ENCODE assay signal across 13 cellular contexts in the genomic region with DNA sequence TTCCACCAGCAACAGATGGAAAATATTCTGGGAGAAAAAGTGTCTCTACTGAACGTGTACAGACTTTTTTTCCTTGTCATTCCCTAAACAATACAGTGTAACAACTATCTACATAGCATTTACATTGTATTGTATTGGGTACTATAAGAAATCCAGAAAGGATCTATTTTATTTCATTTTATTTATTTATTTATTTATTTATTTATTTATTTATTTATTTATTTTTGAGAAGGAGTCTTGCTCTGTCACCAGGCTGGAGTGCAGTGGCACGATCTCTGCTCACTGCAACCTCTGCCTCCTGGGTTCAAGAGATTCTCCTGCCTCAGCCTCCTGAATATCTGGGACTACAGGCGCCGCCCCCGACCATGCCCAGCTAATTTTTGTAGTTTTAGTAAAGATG. TPM values are rescaled to one million over a fixed set of nuclear protein-coding genes. Genes with fewer than 3 reads are reported as not detected.
A peak's percentile ranks its signal among the peaks of the same experiment; 100 is the strongest.
DNase-seq lines count a peak whose midpoint lies in the region; ATAC-seq, FAIRE-seq and TF ChIP-seq lines count a peak whose summit lies in the region.
"Not testable (repeated sequence)": the region's sequence is repeated elsewhere in the genome, so short reads cannot be mapped to it uniquely, and the experiment has no call there.
"Had no signal": no experiment of that assay in that cellular context is flagged by ENCODE, and none has a peak within 500 bp of the region (broad histone marks: within the 10 kb centered on the region; RNA-seq: fewer than 3 reads in every experiment).

No MANE protein-coding gene starts in this region.

- TF ChIP-seq POLR2A in A549 (IDR thresholded peaks at IDR 0.05; ENCODE audit: low read length); spleen (IDR thresholded peaks at IDR 0.05): not testable (repeated sequence)

- not testable (repeated sequence) for H3K9me3 Mint-ChIP-seq in activated CD4-positive, alpha-beta T cell treated with anti-CD3 and anti-CD28 coated beads, Interleukin-2, amount 10 ng/mL, durations not matched to agents 24 days and 14 days; activated naive CD8-positive, alpha-beta T cell (ENCODE audit: low read depth); memory B cell; neural progenitor cell

- not testable (repeated sequence) for H3K9ac ChIP-seq in neural progenitor cell

- FAIRE-seq in A549 (lab: Jason Lieb, UNC) = not testable (repeated sequence)

- H3K4me3 ChIP-seq in A549; HEK293 (ENCODE audit: low read depth, low read length); neural progenitor cell; spleen: not testable (repeated sequence)

- not testable (repeated sequence) for H3K79me2 ChIP-seq in neural progenitor cell (ENCODE audit: low read depth)

- CTCF ChIA-PET in A549 (lab: Yijun Ruan, JAX) = interaction anchor here (0.6 to 27.4 kb wide), 7 partner anchors 8 to 284 kb away, joined by 3 to 1490 read pairs (median 54); partner anchors contain the start of genes ALOX12B, ALOXE3 and RNF227
- CTCF ChIA-PET in HEK293 (lab: Yijun Ruan, JAX) = interaction anchor here (0.5 to 27.3 kb wide), 5 partner anchors 11 to 49 kb away, joined by 3 to 561 read pairs (median 214); partner anchors contain the start of genes ALOX12B and ALOXE3

- H3K4me3 Mint-ChIP-seq in T-helper 17 cell; activated CD4-positive, alpha-beta T cell treated with anti-CD3 and anti-CD28 coated beads, Interleukin-2, amount 10 ng/mL, durations not matched to agents 24 days and 14 days: not testable (repeated sequence)
- H3K4me3 Mint-ChIP-seq in activated naive CD8-positive, alpha-beta T cell = peak overlapping the region; percentile 27
- H3K4me3 Mint-ChIP-seq in memory B cell (peak overlapping the region; percentile 2), neural progenitor cell (peak overlapping the region; percentile 41)

- H3K36me3 Mint-ChIP-seq in T-helper 17 cell (ENCODE audit: low read depth); activated CD4-positive, alpha-beta T cell treated with anti-CD3 and anti-CD28 coated beads, Interleukin-2, amount 10 ng/mL, durations not matched to agents 24 days and 14 days (ENCODE audit: low read depth); activated naive CD8-positive, alpha-beta T cell; memory B cell; neural progenitor cell: not testable (repeated sequence)

- TF ChIP-seq RAD21 in A549 (conservative IDR thresholded peaks at IDR 0.05 in 1 of 2, IDR thresholded peaks at IDR 0.05 in 1 of 2) = not testable (repeated sequence)

- intact Hi-C loops in activated CD4-positive, alpha-beta T cell treated with anti-CD3 and anti-CD28 coated beads, Interleukin-2, amount 10 ng/mL, durations not matched to agents 24 days and 14 days (cut with micrococcal nuclease) = not testable (repeated sequence)
- intact Hi-C loops in spleen (cut with DNase I; ENCODE audit: low total_unique reads) = loop anchor here (10.0 kb wide), 1 partner anchor 227 kb away; no protein-coding TSS in a partner anchor

- not testable (repeated sequence) for TF ChIP-seq CTCF in A549 (IDR thresholded peaks at IDR 0.05); HEK293 (tag by site-specific recombination; IDR thresholded peaks at IDR 0.05); neural progenitor cell (IDR thresholded peaks at IDR 0.05); spleen (IDR thresholded peaks at IDR 0.05 in 8 of 11, conservative IDR thresholded peaks at IDR 0.05 in 3 of 11)

- peak overlapping the region; percentile 60 for H3K27ac Mint-ChIP-seq in T-helper 17 cell
- H3K27ac Mint-ChIP-seq in activated CD4-positive, alpha-beta T cell treated with anti-CD3 and anti-CD28 coated beads, Interleukin-2, amount 10 ng/mL, durations not matched to agents 24 days and 14 days = peak overlapping the region; percentile 38
- not testable (repeated sequence) for H3K27ac Mint-ChIP-seq in activated naive CD8-positive, alpha-beta T cell; memory B cell; neural progenitor cell

- ATAC-seq in A549; T-helper 17 cell; memory B cell (ENCODE audit: low read depth): not testable (repeated sequence)

- 63% methylated on average over 5 of the region's 5 CpGs for WGBS in A549 (ENCODE audit: missing lambda C conversion rate)
- 74 to 87% (median 85%) methylated on average over 5 of the region's 5 CpGs for WGBS in spleen, 5 donors

- peaks cover 90% of the 10 kb centered on the region for H3K27me3 ChIP-seq in neural progenitor cell
- H3K27me3 ChIP-seq in spleen (replicated peaks in 1 of 7) = peaks cover 0 to 92% (median 43%) of the 10 kb centered on the region in 7 donors

- POLR2A ChIA-PET in A549 (lab: Yijun Ruan, JAX); HEK293 (lab: Yijun Ruan, JAX): not testable (repeated sequence)

- DNase-seq in A549 (ENCODE audit: low read depth in 1 of 2, low spot score in 1 of 2); T-helper 17 cell; activated CD4-positive, alpha-beta T cell treated with anti-CD3 and anti-CD28 coated beads, Interleukin-2, amount 10 ng/mL, durations not matched to agents 24 days and 14 days; memory B cell (ENCODE audit: low spot score in 2 of 2); neural progenitor cell (ENCODE audit: low spot score): not testable (repeated sequence)
- peak; percentile 2 for DNase-seq in spleen

- H3K4me1 ChIP-seq in A549 (peaks cover 21% of the 10 kb centered on the region), spleen (peaks cover 9 to 43% (median 36%) of the 10 kb centered on the region in 6 donors)
- not testable (repeated sequence) for H3K4me1 ChIP-seq in HEK293 (ENCODE audit: control insufficient read depth, insufficient read depth, low read length); neural progenitor cell

- not testable (repeated sequence) for H4K20me1 ChIP-seq in neural progenitor cell (ENCODE audit: low read depth)

- H3K36me3 ChIP-seq in HEK293 (ENCODE audit: control insufficient read depth in 2 of 2, insufficient read depth in 1 of 2, low read length in 2 of 2); neural progenitor cell; spleen: not testable (repeated sequence)

- not testable (repeated sequence) for TF ChIP-seq EP300 in A549 (IDR thresholded peaks at IDR 0.05)

- not testable (repeated sequence) for H3F3A ChIP-seq in neural progenitor cell (ENCODE audit: low read depth)

- peaks cover 30% of the 10 kb centered on the region for H3K4me1 Mint-ChIP-seq in T-helper 17 cell
- peaks cover 23% of the 10 kb centered on the region for H3K4me1 Mint-ChIP-seq in activated CD4-positive, alpha-beta T cell treated with anti-CD3 and anti-CD28 coated beads, Interleukin-2, amount 10 ng/mL, durations not matched to agents 24 days and 14 days
- H3K4me1 Mint-ChIP-seq in activated naive CD8-positive, alpha-beta T cell (ENCODE audit: low read depth) = peaks cover 28% of the 10 kb centered on the region
- H3K4me1 Mint-ChIP-seq in memory B cell = peaks cover 22% of the 10 kb centered on the region
- H3K4me1 Mint-ChIP-seq in neural progenitor cell = peaks cover 15% of the 10 kb centered on the region

- H3K27ac ChIP-seq in A549; HEK293 (ENCODE audit: extremely low read depth, low read depth, low read length); neural progenitor cell; spleen: not testable (repeated sequence)

- not testable (repeated sequence) for H3K9me3 ChIP-seq in A549; HEK293 (ENCODE audit: control insufficient read depth, insufficient read depth, low read depth, low read length); T-helper 17 cell (ENCODE audit: control insufficient read depth, low read length, poor library complexity, severe bottlenecking); neural progenitor cell (ENCODE audit: low read depth); spleen

- H3K27me3 Mint-ChIP-seq in T-helper 17 cell (peaks cover 27% of the 10 kb centered on the region), memory B cell (peaks cover 24% of the 10 kb centered on the region), neural progenitor cell (ENCODE audit: insufficient read depth, low read depth) (peaks cover 50% of the 10 kb centered on the region)
- peaks cover 32% of the 10 kb centered on the region for H3K27me3 Mint-ChIP-seq in activated CD4-positive, alpha-beta T cell treated with anti-CD3 and anti-CD28 coated beads, Interleukin-2, amount 10 ng/mL, durations not matched to agents 24 days and 14 days
- not testable (repeated sequence) for H3K27me3 Mint-ChIP-seq in activated naive CD8-positive, alpha-beta T cell

- not testable (repeated sequence) for H3K4me2 ChIP-seq in A549, neural progenitor cell

- not testable (repeated sequence) for H2AFZ ChIP-seq in neural progenitor cell (replicated peaks)

RNA-seq across cellular contexts. Expression of gene ALOX12B, which starts 9.6 kb away (rescaled TPM):
- 0.63 and 1.0 TPM in 2 replicates for polyA plus RNA-seq in A549 (2011; rRNA removed)
- 0.59 and 0.84 TPM in 2 replicates for polyA plus RNA-seq in A549 (2012; cell fraction: cytosol; rRNA removed)
- polyA plus RNA-seq in A549 (2012; cell fraction: nucleus; rRNA removed) = 0.73 and 1.0 TPM in 2 replicates
- 1.0 to 1.5 TPM (median 1.3 TPM) in 3 replicates for polyA plus RNA-seq in A549 (2017; fragmentation: RNase III; extraction: RNeasy Plus Mini Kit Qiagen cat#74134 plus additional on column Dnase treatment)
- 0.87 and 3.0 TPM in 2 replicates for polyA minus RNA-seq in A549 (2011; rRNA and poly(A)+ RNA removed)
- total RNA-seq in T-helper 17 cell = not detected
- 0.77 and 0.88 TPM in 2 replicates for total RNA-seq in activated CD4-positive, alpha-beta T cell treated with anti-CD3 and anti-CD28 coated beads, Interleukin-2, amount 10 ng/mL, durations not matched to agents 24 days and 14 days
- 0.28 TPM in 1 of 2 replicates, not detected in the other for total RNA-seq in neural progenitor cell (ENCODE audit: low replicate concordance)
- 1 to 10 TPM in 2 of 7 donors, under 1 TPM in 1, not detected in 4; 0.47 to 1.3 (median 1.0) TPM for total RNA-seq in spleen
- polyA plus RNA-seq in spleen = under 1 TPM; 0.80 to 0.89 (median 0.83) TPM
- total RNA-seq: Calu3, Daoy, G401 had no signal
- polyA plus RNA-seq: CD14-positive monocyte had no signal

RNA-seq across cellular contexts. Expression of gene ALOX15B, which starts 39.1 kb away (rescaled TPM):
- not detected in 2 replicates for polyA plus RNA-seq in A549 (2011; rRNA removed)
- 0.03 TPM in 1 of 2 replicates, not detected in the other for polyA plus RNA-seq in A549 (2012; cell fraction: cytosol; rRNA removed)
- 0.02 and 0.05 TPM in 2 replicates for polyA plus RNA-seq in A549 (2012; cell fraction: nucleus; rRNA removed)
- not detected in 3 replicates for polyA plus RNA-seq in A549 (2017; fragmentation: RNase III; extraction: RNeasy Plus Mini Kit Qiagen cat#74134 plus additional on column Dnase treatment)
- polyA minus RNA-seq in A549 (2011; rRNA and poly(A)+ RNA removed) = not detected in 2 replicates
- total RNA-seq in T-helper 17 cell = not detected
- not detected in 2 replicates for total RNA-seq in activated CD4-positive, alpha-beta T cell treated with anti-CD3 and anti-CD28 coated beads, Interleukin-2, amount 10 ng/mL, durations not matched to agents 24 days and 14 days
- total RNA-seq in neural progenitor cell (ENCODE audit: low replicate concordance) = 0.06 TPM in 1 of 2 replicates, not detected in the other
- 1 to 10 TPM in 5 of 7 donors, under 1 TPM in 2; 0.13 to 6.2 (median 2.8) TPM for total RNA-seq in spleen
- polyA plus RNA-seq in spleen = 1 to 10 TPM; 1.0 to 7.8 (median 2.7) TPM
- total RNA-seq: Calu3, Daoy, G401 had no signal
- polyA plus RNA-seq: CD4-positive, alpha-beta memory T cell had no signal

RNA-seq across cellular contexts. Expression of gene ALOXE3, which starts 40.4 kb away (rescaled TPM):
- polyA plus RNA-seq in A549 (2011; rRNA removed) (0.35 and 0.58 TPM in 2 replicates), A549 (2017; fragmentation: RNase III; extraction: RNeasy Plus Mini Kit Qiagen cat#74134 plus additional on column Dnase treatment) (0.40 to 0.51 TPM (median 0.46 TPM) in 3 replicates), spleen (under 1 TPM in 1 of 3 donors, not detected in 2; 0.03 TPM)
- polyA plus RNA-seq in A549 (2012; cell fraction: cytosol; rRNA removed) = 0.50 and 0.57 TPM in 2 replicates
- 1.5 TPM in 2 replicates for polyA plus RNA-seq in A549 (2012; cell fraction: nucleus; rRNA removed)
- polyA minus RNA-seq in A549 (2011; rRNA and poly(A)+ RNA removed) = 0.63 and 0.74 TPM in 2 replicates
- total RNA-seq in T-helper 17 cell (not detected), neural progenitor cell (ENCODE audit: low replicate concordance) (not detected in 2 replicates), spleen (not detected)
- total RNA-seq in activated CD4-positive, alpha-beta T cell treated with anti-CD3 and anti-CD28 coated beads, Interleukin-2, amount 10 ng/mL, durations not matched to agents 24 days and 14 days = not detected in 2 replicates
- total RNA-seq: Calu3, Daoy had no signal
- polyA plus RNA-seq: CD14-positive monocyte had no signal

RNA-seq across cellular contexts. Expression of gene HES7, which starts 46.0 kb away (rescaled TPM):
- polyA plus RNA-seq in A549 (2011; rRNA removed) (0.56 and 0.58 TPM in 2 replicates), A549 (2017; fragmentation: RNase III; extraction: RNeasy Plus Mini Kit Qiagen cat#74134 plus additional on column Dnase treatment) (0.67 to 1.4 TPM (median 0.72 TPM) in 3 replicates), spleen (under 1 TPM; 0.04 to 0.53 (median 0.32) TPM)
- polyA plus RNA-seq in A549 (2012; cell fraction: cytosol; rRNA removed) = 1.9 and 2.5 TPM in 2 replicates
- polyA plus RNA-seq in A549 (2012; cell fraction: nucleus; rRNA removed) = 5.0 and 10.2 TPM in 2 replicates
- 0.24 and 0.50 TPM in 2 replicates for polyA minus RNA-seq in A549 (2011; rRNA and poly(A)+ RNA removed)
- total RNA-seq in T-helper 17 cell (not detected), neural progenitor cell (ENCODE audit: low replicate concordance) (2.0 TPM in 1 of 2 replicates, not detected in the other), spleen (under 1 TPM in 2 of 7 donors, not detected in 5; 0.41 to 0.67 TPM)
- 1.5 and 2.1 TPM in 2 replicates for total RNA-seq in activated CD4-positive, alpha-beta T cell treated with anti-CD3 and anti-CD28 coated beads, Interleukin-2, amount 10 ng/mL, durations not matched to agents 24 days and 14 days
- total RNA-seq: CD4-positive, alpha-beta memory T cell had no signal
- polyA plus RNA-seq: CD14-positive monocyte; CD4-positive, alpha-beta memory T cell had no signal
